Comparison of ENCODE assay signal across 9 cellular contexts in the genomic region with DNA sequence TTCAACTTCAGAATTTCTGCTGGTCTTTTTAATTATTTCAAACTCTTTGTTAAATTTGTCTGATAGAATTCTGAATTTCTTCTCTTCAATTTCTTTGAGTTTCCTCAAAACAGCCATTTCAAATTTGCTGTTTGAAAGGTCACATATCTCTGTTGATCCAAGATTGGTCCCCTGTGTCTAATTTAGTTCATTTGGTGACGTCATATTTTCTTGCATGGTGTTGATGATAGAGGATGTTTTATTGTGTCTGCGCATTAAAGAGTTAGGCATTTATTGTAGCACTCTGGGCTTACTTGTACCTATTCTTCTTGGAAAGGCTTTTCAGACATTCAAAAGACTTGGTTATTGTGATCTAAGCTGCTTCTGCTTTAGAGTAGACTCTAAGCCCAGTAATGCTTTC.
"Had no signal": no experiment of that assay in that cellular context is flagged by ENCODE, and none has a peak within 500 bp of the region (broad histone marks: within the 10 kb centered on the region; RNA-seq: fewer than 3 reads in every experiment).

No MANE protein-coding gene starts in this region.

- H3K27ac ChIP-seq: GM23248, HL-60, KMS-11 had no signal

- H3K9me3 ChIP-seq: HAP-1 had no signal

- H3K4me3 ChIP-seq: GM23248, HAP-1 had no signal

- H3K36me3 ChIP-seq: HAP-1 had no signal

- DNase-seq: GM23248, GOT3, H7, IMR-90, KBM-7 had no signal

- H2AFZ ChIP-seq: GM23248 had no signal

- ATAC-seq: HCT116 had no signal

- H3K9ac ChIP-seq: GM23248, KMS-11 had no signal

- H3K4me2 ChIP-seq: KMS-11 had no signal

- H3K4me1 ChIP-seq: HAP-1 had no signal
